Comparison of ENCODE assay signal across 8 cellular contexts in the genomic region with DNA sequence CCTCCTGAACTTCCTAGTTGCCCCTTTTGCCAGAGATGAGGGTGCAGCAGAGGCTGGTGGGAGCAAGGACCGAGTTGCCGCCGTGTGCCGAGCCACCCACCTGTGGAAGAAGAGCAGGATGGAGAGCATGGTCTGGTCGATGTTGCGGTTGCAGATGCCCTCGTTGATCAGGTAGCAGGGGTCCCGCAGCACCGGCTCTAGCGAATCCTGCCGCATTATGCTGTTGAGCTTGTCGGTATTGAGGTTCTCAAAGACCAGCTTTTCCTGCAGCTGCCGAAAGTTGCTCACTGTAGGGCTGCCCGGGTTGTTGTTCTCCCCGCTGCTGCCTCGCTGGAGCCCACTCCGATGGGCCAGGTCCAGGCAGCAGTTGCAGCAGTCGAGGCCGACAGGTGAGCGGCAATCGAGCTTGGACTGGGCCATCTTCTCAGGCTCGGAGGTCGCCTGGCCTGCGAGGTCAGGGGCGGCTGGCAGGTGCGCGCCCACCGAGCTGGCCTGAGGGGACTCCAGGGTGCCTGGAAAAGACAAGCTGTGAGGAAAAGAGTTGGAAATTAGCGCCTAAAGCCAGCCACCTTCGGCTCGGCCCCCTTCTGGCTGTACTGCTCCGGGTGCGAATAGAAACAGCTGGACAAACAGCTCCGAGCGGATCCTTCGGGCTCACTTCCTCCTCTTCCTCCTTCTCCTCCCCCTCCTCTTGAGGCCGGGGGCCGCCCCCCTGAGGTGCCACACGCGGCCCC. TPM values are rescaled to one million over a fixed set of nuclear protein-coding genes. Genes with fewer than 3 reads are reported as not detected.
DNase-seq lines count a peak whose midpoint lies in the region; ATAC-seq and TF ChIP-seq lines count a peak whose summit lies in the region.

No MANE protein-coding gene starts in this region.

- TF ChIP-seq POLR2A in GM18505 (IDR thresholded peaks at IDR 0.05; ENCODE audit: borderline replicate concordance, extremely low read depth, insufficient read depth, insufficient read length) = no peak
- no peak for TF ChIP-seq POLR2A in erythroblast (IDR thresholded peaks at IDR 0.05; ENCODE audit: low read length)

- H3K4me3 Mint-ChIP-seq in activated T-cell treated with anti-CD3 and anti-CD28 coated beads, Interleukin-2, amount 50 U/mL, for 24 hours = peak overlapping the region; percentile 82

- no peaks in the 10 kb centered on the region for H3K9me3 Mint-ChIP-seq in activated T-cell treated with anti-CD3 and anti-CD28 coated beads, Interleukin-2, amount 50 U/mL, for 24 hours

- H3K27me3 Mint-ChIP-seq in activated T-cell treated with anti-CD3 and anti-CD28 coated beads, Interleukin-2, amount 50 U/mL, for 24 hours = peaks cover 26% of the 10 kb centered on the region

- H3K9me3 ChIP-seq in right atrium auricular region = no peaks in the 10 kb centered on the region

- TF ChIP-seq CTCF in right atrium auricular region (IDR thresholded peaks at IDR 0.05) = no peak

- peak; percentile 36 for DNase-seq in activated T-cell treated with anti-CD3 and anti-CD28 coated beads, Interleukin-2, amount 50 U/mL, for 24 hours
- DNase-seq in right atrium auricular region (ENCODE audit: low spot score) (no peak), NCI-H446 (lab: John Stamatoyannopoulos, UW) (no peak), erythroblast (lab: John Stamatoyannopoulos, UW) (no peak), SKM-1 (lab: John Stamatoyannopoulos, UW; ENCODE audit: unreplicated experiment) (no peak)

- ATAC-seq in GM18505 (IDR thresholded peaks at IDR 0.05; ENCODE audit: unreplicated experiment) (peak; percentile 18), HG02943 (IDR thresholded peaks at IDR 0.05; ENCODE audit: low read depth, unreplicated experiment) (peak; percentile 23)

- H3K4me1 Mint-ChIP-seq in activated T-cell treated with anti-CD3 and anti-CD28 coated beads, Interleukin-2, amount 50 U/mL, for 24 hours (ENCODE audit: low read depth) = peaks cover 17% of the 10 kb centered on the region

- H3K27me3 ChIP-seq in right atrium auricular region = no peaks in the 10 kb centered on the region

- no peaks in the 10 kb centered on the region for H3K36me3 Mint-ChIP-seq in activated T-cell treated with anti-CD3 and anti-CD28 coated beads, Interleukin-2, amount 50 U/mL, for 24 hours (ENCODE audit: low read depth)

- H3K27ac ChIP-seq in right atrium auricular region (peak overlapping the region; percentile 77 to 78), skin epidermis (peak overlapping the region in 15 of 21 experiments; percentile 20 to 81 (median 63))

- H3K27ac Mint-ChIP-seq in activated T-cell treated with anti-CD3 and anti-CD28 coated beads, Interleukin-2, amount 50 U/mL, for 24 hours = no peak overlapping the region

- H3K4me3 ChIP-seq in right atrium auricular region (peak overlapping the region; percentile 33 to 56), skin epidermis (peak overlapping the region; percentile 30 to 53 (median 36))

- H3K4me1 ChIP-seq in right atrium auricular region = peaks cover 0 to 12% of the 10 kb centered on the region in 2 donors

- H3K36me3 ChIP-seq in right atrium auricular region = no peaks in the 10 kb centered on the region

RNA-seq across cellular contexts. Expression of a gene that starts 0.4 kb away (rescaled TPM):
- 100 to 1,000 TPM; 184 to 193 TPM for total RNA-seq in right atrium auricular region

RNA-seq across cellular contexts. Expression of a gene that starts 2.4 kb away (rescaled TPM):
- total RNA-seq in right atrium auricular region = not detected

RNA-seq across cellular contexts. Expression of a gene that starts 50.5 kb away (rescaled TPM):
- 10 to 100 TPM in 1 of 2 donors, 1 to 10 TPM in 1; 4.8 to 10.8 TPM for total RNA-seq in right atrium auricular region
